1 cellular context compared by ENCODE assay signal in genomic region chr4:74039065-74039763, GRCh38.
TF ChIP-seq lines count a peak whose summit lies in the region.

No MANE protein-coding gene starts in this region.

TF ChIP-seq in liver, 16 proteins besides CTCF, POLR2A, EP300 and RAD21 (continued from another document):
- TF ChIP-seq, protein P1, sequence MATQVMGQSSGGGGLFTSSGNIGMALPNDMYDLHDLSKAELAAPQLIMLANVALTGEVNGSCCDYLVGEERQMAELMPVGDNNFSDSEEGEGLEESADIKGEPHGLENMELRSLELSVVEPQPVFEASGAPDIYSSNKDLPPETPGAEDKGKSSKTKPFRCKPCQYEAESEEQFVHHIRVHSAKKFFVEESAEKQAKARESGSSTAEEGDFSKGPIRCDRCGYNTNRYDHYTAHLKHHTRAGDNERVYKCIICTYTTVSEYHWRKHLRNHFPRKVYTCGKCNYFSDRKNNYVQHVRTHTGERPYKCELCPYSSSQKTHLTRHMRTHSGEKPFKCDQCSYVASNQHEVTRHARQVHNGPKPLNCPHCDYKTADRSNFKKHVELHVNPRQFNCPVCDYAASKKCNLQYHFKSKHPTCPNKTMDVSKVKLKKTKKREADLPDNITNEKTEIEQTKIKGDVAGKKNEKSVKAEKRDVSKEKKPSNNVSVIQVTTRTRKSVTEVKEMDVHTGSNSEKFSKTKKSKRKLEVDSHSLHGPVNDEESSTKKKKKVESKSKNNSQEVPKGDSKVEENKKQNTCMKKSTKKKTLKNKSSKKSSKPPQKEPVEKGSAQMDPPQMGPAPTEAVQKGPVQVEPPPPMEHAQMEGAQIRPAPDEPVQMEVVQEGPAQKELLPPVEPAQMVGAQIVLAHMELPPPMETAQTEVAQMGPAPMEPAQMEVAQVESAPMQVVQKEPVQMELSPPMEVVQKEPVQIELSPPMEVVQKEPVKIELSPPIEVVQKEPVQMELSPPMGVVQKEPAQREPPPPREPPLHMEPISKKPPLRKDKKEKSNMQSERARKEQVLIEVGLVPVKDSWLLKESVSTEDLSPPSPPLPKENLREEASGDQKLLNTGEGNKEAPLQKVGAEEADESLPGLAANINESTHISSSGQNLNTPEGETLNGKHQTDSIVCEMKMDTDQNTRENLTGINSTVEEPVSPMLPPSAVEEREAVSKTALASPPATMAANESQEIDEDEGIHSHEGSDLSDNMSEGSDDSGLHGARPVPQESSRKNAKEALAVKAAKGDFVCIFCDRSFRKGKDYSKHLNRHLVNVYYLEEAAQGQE (IDR thresholded peaks at IDR 0.05): no peak
- no peak for TF ChIP-seq RXRA (IDR thresholded peaks at IDR 0.05)
- TF ChIP-seq FOXA2 (IDR thresholded peaks at IDR 0.05): no peak
